Comparison of ENCODE assay signal across 22 cellular contexts in genomic region chr1:98316286-98316685, GRCh38.
DNase-seq lines count a peak whose midpoint lies in the region; ATAC-seq, FAIRE-seq and TF ChIP-seq lines count a peak whose summit lies in the region.
"Had no signal": no experiment of that assay in that cellular context is flagged by ENCODE, and none has a peak within 500 bp of the region (broad histone marks: within the 10 kb centered on the region; RNA-seq: fewer than 3 reads in every experiment).

No MANE protein-coding gene starts in this region.

- no peaks in the 10 kb centered on the region for H3K9me3 Mint-ChIP-seq in activated CD8-positive, alpha-beta T cell treated with anti-CD3 and anti-CD28 coated beads for 36 hours
- H3K9me3 Mint-ChIP-seq: CD4-positive, alpha-beta memory T cell; naive thymus-derived CD8-positive, alpha-beta T cell had no signal

- WGBS in small intestine, 3 donors = 14 to 61% (median 29%) methylated on average over 2 of the region's 2 CpGs

- POLR2A ChIA-PET in activated CD8-positive, alpha-beta T cell treated with anti-CD3 and anti-CD28 coated beads for 36 hours (lab: Charles Lee) = no interaction called here

- H3K9me3 ChIP-seq in SK-N-MC (ENCODE audit: low read depth, low read length) (peaks cover 5% of the 10 kb centered on the region; the same call in 1 of the 2 replicates), fibroblast of lung (ENCODE audit: control insufficient read depth, insufficient read depth, low read depth, low read length) (no peaks in the 10 kb centered on the region), small intestine (ENCODE audit: control insufficient read depth, low read depth) (no peaks in the 10 kb centered on the region), ascending aorta (no peaks in the 10 kb centered on the region)
- H3K9me3 ChIP-seq: heart right ventricle, vagina had no signal

- no peak overlapping the region for H3K9ac ChIP-seq in SK-N-MC (ENCODE audit: insufficient read length)
- no peak overlapping the region for H3K9ac ChIP-seq in fibroblast of lung (ENCODE audit: insufficient read depth, low read length)

- H3K4me1 Mint-ChIP-seq in activated CD8-positive, alpha-beta T cell treated with anti-CD3 and anti-CD28 coated beads for 36 hours (ENCODE audit: low read depth) = no peaks in the 10 kb centered on the region
- H3K4me1 Mint-ChIP-seq: naive thymus-derived CD8-positive, alpha-beta T cell; stimulated activated memory B cell treated with anti-CD40 and anti-IgM and Interleukin-4, amounts not matched to agents 10 μg/mL and 1 μg/mL and 100 μg/mL, for 72 hours had no signal

- H3K27me3 ChIP-seq in fibroblast of lung (ENCODE audit: control insufficient read depth, insufficient read depth, low read length) (no peaks in the 10 kb centered on the region), small intestine (ENCODE audit: control insufficient read depth in 2 of 2, insufficient read depth in 2 of 2, low read length in 2 of 2) (no peaks in the 10 kb centered on the region), ascending aorta (no peaks in the 10 kb centered on the region)
- H3K27me3 ChIP-seq: heart right ventricle, vagina had no signal

- no peak overlapping the region for H2AFZ ChIP-seq in fibroblast of lung (ENCODE audit: low read length)

- CTCF ChIA-PET in activated CD8-positive, alpha-beta T cell treated with anti-CD3 and anti-CD28 coated beads for 36 hours (lab: Charles Lee) = no interaction called here

- DNase-seq in HCEC 1CT = peak; percentile 49
- DNase-seq in SK-N-MC (ENCODE audit: low read depth, low spot score) = no peak
- peak; percentile 44 to 82 for DNase-seq in fibroblast of lung (ENCODE audit: low read depth in 2 of 2)
- peak; percentile 71 for DNase-seq in small intestine
- no peak for DNase-seq in ascending aorta (ENCODE audit: low spot score in 2 of 2)
- no peak for DNase-seq in 8988T
- DNase-seq in activated CD8-positive, alpha-beta T cell treated with anti-CD3 and anti-CD28 coated beads for 36 hours = no peak
- DNase-seq: activated CD8-positive, alpha-beta T cell treated with anti-CD3 and anti-CD28 coated beads, Interleukin-2, amount 10 ng/mL, durations not matched to agents 7 days and 5 days; activated effector memory CD4-positive, alpha-beta T cell treated with Interleukin-2 at 50 U/mL for 16 hours; CD4-positive, alpha-beta memory T cell; endodermal cell; GDM1; heart right ventricle; Karpas-422; naive thymus-derived CD8-positive, alpha-beta T cell; NCI-H2081; SHP77 treated with DMSO at 0.1 percent for 48 hours; stimulated activated CD4-positive, alpha-beta T cell treated with anti-CD3 and anti-CD28 coated beads, Interleukin-4, amount 100 ng/mL, for 4 hours had no signal

- H3K36me3 ChIP-seq in SK-N-MC (ENCODE audit: insufficient read depth, low read length) (no peaks in the 10 kb centered on the region), fibroblast of lung (ENCODE audit: control insufficient read depth, insufficient read depth, low read length) (no peaks in the 10 kb centered on the region), small intestine (ENCODE audit: control insufficient read depth in 2 of 2, insufficient read depth in 2 of 2, low read length in 2 of 2) (no peaks in the 10 kb centered on the region), ascending aorta (no peaks in the 10 kb centered on the region)
- H3K36me3 ChIP-seq: heart right ventricle, vagina had no signal

- no peaks in the 10 kb centered on the region for H3K36me3 Mint-ChIP-seq in activated CD8-positive, alpha-beta T cell treated with anti-CD3 and anti-CD28 coated beads for 36 hours (ENCODE audit: low read depth)
- H3K36me3 Mint-ChIP-seq: CD4-positive, alpha-beta memory T cell; naive thymus-derived CD8-positive, alpha-beta T cell; stimulated activated memory B cell treated with anti-CD40 and anti-IgM and Interleukin-4, amounts not matched to agents 10 μg/mL and 1 μg/mL and 100 μg/mL, for 72 hours had no signal

- H3K4me2 ChIP-seq in fibroblast of lung (ENCODE audit: extremely low read depth, insufficient read depth, low read length) = peak overlapping the region; percentile 15

- peaks cover 1% of the 10 kb centered on the region for H3K27me3 Mint-ChIP-seq in activated CD8-positive, alpha-beta T cell treated with anti-CD3 and anti-CD28 coated beads for 36 hours
- H3K27me3 Mint-ChIP-seq: stimulated activated memory B cell treated with anti-CD40 and anti-IgM and Interleukin-4, amounts not matched to agents 10 μg/mL and 1 μg/mL and 100 μg/mL, for 72 hours had no signal

- H3K27ac Mint-ChIP-seq in activated CD8-positive, alpha-beta T cell treated with anti-CD3 and anti-CD28 coated beads for 36 hours = no peak overlapping the region
- H3K27ac Mint-ChIP-seq: activated CD8-positive, alpha-beta T cell treated with anti-CD3 and anti-CD28 coated beads, Interleukin-2, amount 10 ng/mL, durations not matched to agents 7 days and 5 days; CD4-positive, alpha-beta memory T cell; endodermal cell; naive thymus-derived CD8-positive, alpha-beta T cell; stimulated activated memory B cell treated with anti-CD40 and anti-IgM and Interleukin-4, amounts not matched to agents 10 μg/mL and 1 μg/mL and 100 μg/mL, for 72 hours had no signal

- no peaks in the 10 kb centered on the region for H4K20me1 ChIP-seq in fibroblast of lung (ENCODE audit: control insufficient read depth, extremely low read depth, insufficient read depth, low read length)

- H3K4me1 ChIP-seq in fibroblast of lung (ENCODE audit: control insufficient read depth, extremely low read depth, insufficient read depth, low read length) (peaks cover 11% of the 10 kb centered on the region), small intestine (ENCODE audit: control insufficient read depth in 2 of 2, insufficient read depth in 1 of 2, low read depth in 1 of 2, low read length in 1 of 2) (peaks cover 0 to 5% of the 10 kb centered on the region in 2 donors), ascending aorta (peaks cover 0 to 2% of the 10 kb centered on the region in 2 donors)
- H3K4me1 ChIP-seq: vagina had no signal

- H3K4me3 ChIP-seq in SK-N-MC (no peak overlapping the region), fibroblast of lung (replicated peaks in 1 of 4; ENCODE audit: control extremely low read depth in 1 of 4, insufficient read depth in 1 of 4, low read depth in 3 of 4, low read length in 4 of 4) (no peak overlapping the region), small intestine (ENCODE audit: low read depth in 1 of 2, low read length in 2 of 2) (no peak overlapping the region), ascending aorta (no peak overlapping the region)
- H3K4me3 ChIP-seq: heart right ventricle, vagina had no signal

- peak overlapping the region; percentile 8; the same call in 1 of the 2 replicates for H3K27ac ChIP-seq in SK-N-MC
- H3K27ac ChIP-seq in fibroblast of lung (ENCODE audit: insufficient read depth, low read length) = peak overlapping the region; percentile 28
- H3K27ac ChIP-seq in small intestine (ENCODE audit: low read depth in 1 of 2, low read length in 1 of 2) = peak overlapping the region in 1 of 2 donors; percentile 21
- no peak overlapping the region for H3K27ac ChIP-seq in ascending aorta
- H3K27ac ChIP-seq: heart right ventricle, vagina had no signal

- intact Hi-C loops in ascending aorta (cut with DNase I) = no loop called here
- intact Hi-C loops in activated CD8-positive, alpha-beta T cell treated with anti-CD3 and anti-CD28 coated beads for 36 hours (cut with micrococcal nuclease) = no loop called here

- TF ChIP-seq CTCF in fibroblast of lung (conservative IDR thresholded peaks at IDR 0.05 in 1 of 2, IDR thresholded peaks at IDR 0.05 in 1 of 2; ENCODE audit: low read depth in 1 of 2, low read length in 2 of 2) = no peak
- TF ChIP-seq CTCF in ascending aorta (IDR thresholded peaks at IDR 0.05) = no peak
- TF ChIP-seq CTCF in activated CD8-positive, alpha-beta T cell treated with anti-CD3 and anti-CD28 coated beads for 36 hours (IDR thresholded peaks at IDR 0.05) = no peak

- ATAC-seq in activated CD8-positive, alpha-beta T cell treated with anti-CD3 and anti-CD28 coated beads for 36 hours = no peak
- ATAC-seq: activated CD8-positive, alpha-beta T cell treated with anti-CD3 and anti-CD28 coated beads, Interleukin-2, amount 10 ng/mL, durations not matched to agents 7 days and 5 days; heart right ventricle; naive thymus-derived CD8-positive, alpha-beta T cell; stimulated activated memory B cell treated with anti-CD40 and anti-IgM and Interleukin-4, amounts not matched to agents 10 μg/mL and 1 μg/mL and 100 μg/mL, for 72 hours had no signal

- FAIRE-seq in small intestine (lab: Jason Lieb, UNC) = peak; percentile 78
- FAIRE-seq: GM19239, TTC549 had no signal

- no peak overlapping the region for H3K4me3 Mint-ChIP-seq in activated CD8-positive, alpha-beta T cell treated with anti-CD3 and anti-CD28 coated beads for 36 hours
- H3K4me3 Mint-ChIP-seq: activated CD8-positive, alpha-beta T cell treated with anti-CD3 and anti-CD28 coated beads, Interleukin-2, amount 10 ng/mL, durations not matched to agents 7 days and 5 days; endodermal cell; naive thymus-derived CD8-positive, alpha-beta T cell; stimulated activated memory B cell treated with anti-CD40 and anti-IgM and Interleukin-4, amounts not matched to agents 10 μg/mL and 1 μg/mL and 100 μg/mL, for 72 hours had no signal

- H3K79me2 ChIP-seq in fibroblast of lung (ENCODE audit: control insufficient read depth, insufficient read depth, low read length) = no peaks in the 10 kb centered on the region

Comparison
In these comparisons a context has a peak if more than half of its experiments do, and no peak if none do; other contexts are left out.
1. DNase-seq: peak in HCEC 1CT (single experiment), fibroblast of lung (2 of 2) and small intestine (single experiment); none in SK-N-MC (single experiment), ascending aorta (0 of 2), 8988T (single experiment) and activated CD8-positive, alpha-beta T cell treated with anti-CD3 and anti-CD28 coated beads for 36 hours (single experiment).
2. H3K27ac ChIP-seq: peak in SK-N-MC (single experiment) and fibroblast of lung (single experiment); none in ascending aorta (0 of 2).